In genomic region chr9:130593020-130593419, GRCh38 we compare ENCODE assay signal across 1 cellular context.
TF ChIP-seq lines count a peak whose summit lies in the region.

No MANE protein-coding gene starts in this region.

TF ChIP-seq in WTC11, 78 proteins besides CTCF, POLR2A, EP300 and RAD21 (continued from another document):
- TF ChIP-seq NR2C2 (CRISPR knock-in tag; IDR thresholded peaks at IDR 0.05) (no peak), ZNF232 (CRISPR knock-in tag; IDR thresholded peaks at IDR 0.05) (no peak), ZNF219 (CRISPR knock-in tag; IDR thresholded peaks at IDR 0.05; ENCODE audit: borderline replicate concordance) (no peak)
